In the genomic region with DNA sequence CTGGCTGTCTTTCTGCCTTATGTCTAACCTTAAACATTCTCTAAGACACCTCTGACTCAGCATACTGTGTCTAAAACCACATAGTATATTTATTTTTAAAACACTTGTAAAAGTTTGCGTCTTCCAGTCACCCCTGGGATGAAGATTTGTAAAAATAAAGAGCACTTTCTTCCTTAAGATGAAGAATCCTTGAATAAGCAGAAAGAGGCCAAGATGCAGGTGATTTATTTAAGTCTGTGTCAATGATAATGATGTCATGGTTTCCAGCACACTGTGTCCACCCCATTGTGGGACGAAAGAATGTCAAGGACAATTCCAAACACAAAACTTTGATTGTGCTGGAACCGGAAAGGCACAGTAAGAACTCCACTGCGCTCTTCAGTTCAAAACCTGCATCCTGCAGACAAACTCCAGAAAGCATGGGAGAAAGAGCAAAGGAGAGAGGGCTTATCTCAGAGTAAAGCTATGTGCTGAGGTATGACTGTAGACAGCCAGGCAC, we compare ENCODE assay signal across 10 cellular contexts.
DNase-seq lines count a peak whose midpoint lies in the region; ATAC-seq and TF ChIP-seq lines count a peak whose summit lies in the region.
"Had no signal": no experiment of that assay in that cellular context is flagged by ENCODE, and none has a peak within 500 bp of the region (broad histone marks: within the 10 kb centered on the region; RNA-seq: fewer than 3 reads in every experiment).

No MANE protein-coding gene starts in this region.

- no peak for ATAC-seq in stimulated activated memory B cell treated with anti-CD40 and anti-IgM and Interleukin-4, amounts not matched to agents 10 μg/mL and 1 μg/mL and 100 μg/mL, for 72 hours
- ATAC-seq: esophagus mucosa had no signal

- no peaks in the 10 kb centered on the region for H3K27me3 Mint-ChIP-seq in stimulated activated memory B cell treated with anti-CD40 and anti-IgM and Interleukin-4, amounts not matched to agents 10 μg/mL and 1 μg/mL and 100 μg/mL, for 72 hours

- H3K4me1 ChIP-seq in HEK293 (ENCODE audit: control insufficient read depth, insufficient read depth, low read length), result peaks cover 17% of the 10 kb centered on the region

- peak overlapping the region; percentile 66 for H3K27ac Mint-ChIP-seq in stimulated activated memory B cell treated with anti-CD40 and anti-IgM and Interleukin-4, amounts not matched to agents 10 μg/mL and 1 μg/mL and 100 μg/mL, for 72 hours

- POLR2A ChIA-PET in HEK293 (lab: Yijun Ruan, JAX), result interaction anchor here (0.5 kb wide), 1 partner anchor 103 kb away, joined by 3 read pairs; no protein-coding TSS in a partner anchor

- peaks cover 0 to 18% of the 10 kb centered on the region in 2 experiments; a peak in 1 of 3 replicates for H3K36me3 ChIP-seq in HEK293 (ENCODE audit: control insufficient read depth in 2 of 2, insufficient read depth in 1 of 2, low read length in 2 of 2)

- no peak for TF ChIP-seq CTCF in HEK293 (tag by site-specific recombination; IDR thresholded peaks at IDR 0.05)

- H3K9me3 Mint-ChIP-seq in stimulated activated memory B cell treated with anti-CD40 and anti-IgM and Interleukin-4, amounts not matched to agents 10 μg/mL and 1 μg/mL and 100 μg/mL, for 72 hours, result no peaks in the 10 kb centered on the region

- H3K4me1 Mint-ChIP-seq in stimulated activated memory B cell treated with anti-CD40 and anti-IgM and Interleukin-4, amounts not matched to agents 10 μg/mL and 1 μg/mL and 100 μg/mL, for 72 hours, result peaks cover 31% of the 10 kb centered on the region

- no peaks in the 10 kb centered on the region for H3K27me3 ChIP-seq in layer of hippocampus (ENCODE audit: control insufficient read depth, insufficient read depth, low read length)

- CTCF ChIA-PET in HEK293 (lab: Yijun Ruan, JAX), result interaction anchor here (0.8 to 1.3 kb wide), 2 partner anchors 49 to 268 kb away, joined by 3 read pairs; no protein-coding TSS in a partner anchor

- H3K27ac ChIP-seq in HEK293 (ENCODE audit: extremely low read depth, low read depth, low read length) (no peak overlapping the region), layer of hippocampus (ENCODE audit: low read depth, low read length) (peak overlapping the region; percentile 91)

- DNase-seq in brain pericyte (ENCODE audit: low read depth, low spot score) (peak; percentile 57), cerebellar cortex (ENCODE audit: low spot score) (no peak), AG20443 (ENCODE audit: low spot score) (no peak), SHP77 treated with DMSO at 0.1 percent for 48 hours (lab: John Stamatoyannopoulos, UW) (no peak)
- no peak for DNase-seq in activated CD4-positive, CD25-positive, alpha-beta regulatory T cell (lab: John Stamatoyannopoulos, UW)
- DNase-seq: activated T-cell treated with anti-CD3 and anti-CD28 coated beads for 4 hours had no signal

- no peak overlapping the region for H3K4me3 Mint-ChIP-seq in stimulated activated memory B cell treated with anti-CD40 and anti-IgM and Interleukin-4, amounts not matched to agents 10 μg/mL and 1 μg/mL and 100 μg/mL, for 72 hours

- peaks cover 24% of the 10 kb centered on the region for H3K36me3 Mint-ChIP-seq in stimulated activated memory B cell treated with anti-CD40 and anti-IgM and Interleukin-4, amounts not matched to agents 10 μg/mL and 1 μg/mL and 100 μg/mL, for 72 hours

- H3K9me3 ChIP-seq in HEK293 (ENCODE audit: control insufficient read depth, insufficient read depth, low read depth, low read length), result no peaks in the 10 kb centered on the region

- no peak overlapping the region for H3K4me3 ChIP-seq in HEK293 (ENCODE audit: low read depth, low read length)

TF ChIP-seq in HEK293, 187 proteins besides CTCF, POLR2A, EP300 and RAD21:
- TF ChIP-seq ZNF184 (tag by site-specific recombination; IDR thresholded peaks at IDR 0.05) (no peak), ZNF600 (tag by site-specific recombination; IDR thresholded peaks at IDR 0.05) (peak; percentile 66; the same call in 1 of the 2 replicates), TRIM28 (IDR thresholded peaks at IDR 0.05; ENCODE audit: borderline replicate concordance, low read length) (peak; percentile 27; the same call in 1 of the 2 replicates), ZNF626 (tag by site-specific recombination; IDR thresholded peaks at IDR 0.05) (no peak), SETDB1 (IDR thresholded peaks at IDR 0.05; ENCODE audit: insufficient read length, low read length) (peak; percentile 30), ZSCAN16 (tag by site-specific recombination; IDR thresholded peaks at IDR 0.05) (no peak), ZNF629 (tag by site-specific recombination; IDR thresholded peaks at IDR 0.05) (0 out of 2 replicates have a peak, but pooled peaks have one; percentile 14)
- TF ChIP-seq, protein P1, sequence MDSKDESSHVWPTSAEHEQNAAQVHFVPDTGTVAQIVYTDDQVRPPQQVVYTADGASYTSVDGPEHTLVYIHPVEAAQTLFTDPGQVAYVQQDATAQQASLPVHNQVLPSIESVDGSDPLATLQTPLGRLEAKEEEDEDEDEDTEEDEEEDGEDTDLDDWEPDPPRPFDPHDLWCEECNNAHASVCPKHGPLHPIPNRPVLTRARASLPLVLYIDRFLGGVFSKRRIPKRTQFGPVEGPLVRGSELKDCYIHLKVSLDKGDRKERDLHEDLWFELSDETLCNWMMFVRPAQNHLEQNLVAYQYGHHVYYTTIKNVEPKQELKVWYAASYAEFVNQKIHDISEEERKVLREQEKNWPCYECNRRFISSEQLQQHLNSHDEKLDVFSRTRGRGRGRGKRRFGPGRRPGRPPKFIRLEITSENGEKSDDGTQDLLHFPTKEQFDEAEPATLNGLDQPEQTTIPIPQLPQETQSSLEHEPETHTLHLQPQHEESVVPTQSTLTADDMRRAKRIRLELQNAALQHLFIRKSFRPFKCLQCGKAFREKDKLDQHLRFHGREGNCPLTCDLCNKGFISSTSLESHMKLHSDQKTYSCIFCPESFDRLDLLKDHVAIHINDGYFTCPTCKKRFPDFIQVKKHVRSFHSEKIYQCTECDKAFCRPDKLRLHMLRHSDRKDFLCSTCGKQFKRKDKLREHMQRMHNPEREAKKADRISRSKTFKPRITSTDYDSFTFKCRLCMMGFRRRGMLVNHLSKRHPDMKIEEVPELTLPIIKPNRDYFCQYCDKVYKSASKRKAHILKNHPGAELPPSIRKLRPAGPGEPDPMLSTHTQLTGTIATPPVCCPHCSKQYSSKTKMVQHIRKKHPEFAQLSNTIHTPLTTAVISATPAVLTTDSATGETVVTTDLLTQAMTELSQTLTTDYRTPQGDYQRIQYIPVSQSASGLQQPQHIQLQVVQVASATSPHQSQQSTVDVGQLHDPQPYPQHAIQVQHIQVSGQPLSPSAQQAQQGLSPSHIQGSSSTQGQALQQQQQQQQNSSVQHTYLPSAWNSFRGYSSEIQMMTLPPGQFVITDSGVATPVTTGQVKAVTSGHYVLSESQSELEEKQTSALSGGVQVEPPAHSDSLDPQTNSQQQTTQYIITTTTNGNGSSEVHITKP (tag by site-specific recombination; IDR thresholded peaks at IDR 0.05), result no peak
- TF ChIP-seq, protein P2, sequence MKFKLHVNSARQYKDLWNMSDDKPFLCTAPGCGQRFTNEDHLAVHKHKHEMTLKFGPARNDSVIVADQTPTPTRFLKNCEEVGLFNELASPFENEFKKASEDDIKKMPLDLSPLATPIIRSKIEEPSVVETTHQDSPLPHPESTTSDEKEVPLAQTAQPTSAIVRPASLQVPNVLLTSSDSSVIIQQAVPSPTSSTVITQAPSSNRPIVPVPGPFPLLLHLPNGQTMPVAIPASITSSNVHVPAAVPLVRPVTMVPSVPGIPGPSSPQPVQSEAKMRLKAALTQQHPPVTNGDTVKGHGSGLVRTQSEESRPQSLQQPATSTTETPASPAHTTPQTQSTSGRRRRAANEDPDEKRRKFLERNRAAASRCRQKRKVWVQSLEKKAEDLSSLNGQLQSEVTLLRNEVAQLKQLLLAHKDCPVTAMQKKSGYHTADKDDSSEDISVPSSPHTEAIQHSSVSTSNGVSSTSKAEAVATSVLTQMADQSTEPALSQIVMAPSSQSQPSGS (tag by site-specific recombination; IDR thresholded peaks at IDR 0.05; ENCODE audit: low read depth), result peak; percentile 73; the same call in 1 of the 2 replicates
- TF ChIP-seq, protein P3, sequence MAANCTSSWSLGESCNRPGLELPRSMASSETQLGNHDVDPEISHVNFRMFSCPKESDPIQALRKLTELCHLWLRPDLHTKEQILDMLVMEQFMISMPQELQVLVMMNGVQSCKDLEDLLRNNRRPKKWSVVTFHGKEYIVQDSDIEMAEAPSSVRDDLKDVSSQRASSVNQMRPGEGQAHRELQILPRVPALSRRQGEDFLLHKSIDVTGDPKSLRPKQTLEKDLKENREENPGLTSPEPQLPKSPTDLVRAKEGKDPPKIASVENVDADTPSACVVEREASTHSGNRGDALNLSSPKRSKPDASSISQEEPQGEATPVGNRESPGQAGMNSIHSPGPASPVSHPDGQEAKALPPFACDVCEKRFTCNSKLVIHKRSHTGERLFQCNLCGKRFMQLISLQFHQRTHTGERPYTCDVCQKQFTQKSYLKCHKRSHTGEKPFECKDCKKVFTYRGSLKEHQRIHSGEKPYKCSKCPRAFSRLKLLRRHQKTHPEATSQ (tag by site-specific recombination; IDR thresholded peaks at IDR 0.05), result no peak
- TF ChIP-seq, protein P4, sequence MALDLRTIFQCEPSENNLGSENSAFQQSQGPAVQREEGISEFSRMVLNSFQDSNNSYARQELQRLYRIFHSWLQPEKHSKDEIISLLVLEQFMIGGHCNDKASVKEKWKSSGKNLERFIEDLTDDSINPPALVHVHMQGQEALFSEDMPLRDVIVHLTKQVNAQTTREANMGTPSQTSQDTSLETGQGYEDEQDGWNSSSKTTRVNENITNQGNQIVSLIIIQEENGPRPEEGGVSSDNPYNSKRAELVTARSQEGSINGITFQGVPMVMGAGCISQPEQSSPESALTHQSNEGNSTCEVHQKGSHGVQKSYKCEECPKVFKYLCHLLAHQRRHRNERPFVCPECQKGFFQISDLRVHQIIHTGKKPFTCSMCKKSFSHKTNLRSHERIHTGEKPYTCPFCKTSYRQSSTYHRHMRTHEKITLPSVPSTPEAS (tag by site-specific recombination; IDR thresholded peaks at IDR 0.05), result no peak
TF ChIP-seq in HEK293: peak in this region for 5.
